In genomic region chrX:19864736-19865135, GRCh38 we compare ENCODE assay signal across 19 cellular contexts. TPM values are rescaled to one million over a fixed set of nuclear protein-coding genes. Genes with fewer than 3 reads are reported as not detected.
A peak's percentile ranks its signal among the peaks of the same experiment; 100 is the strongest.
DNase-seq lines count a peak whose midpoint lies in the region; ATAC-seq and TF ChIP-seq lines count a peak whose summit lies in the region.
"Had no signal": no experiment of that assay in that cellular context is flagged by ENCODE, and none has a peak within 500 bp of the region (broad histone marks: within the 10 kb centered on the region; RNA-seq: fewer than 3 reads in every experiment).

No MANE protein-coding gene starts in this region.

- H3K4me1 ChIP-seq in thymus (ENCODE audit: control insufficient read depth, insufficient read depth, low read length) (peaks cover 42% of the 10 kb centered on the region), tibial artery (no peaks in the 10 kb centered on the region)

- peak overlapping the region; percentile 80 for H3K27ac Mint-ChIP-seq in activated CD8-positive, alpha-beta memory T cell treated with anti-CD3 and anti-CD28 coated beads, Interleukin-2, amount 10 ng/mL, durations not matched to agents 7 days and 5 days
- H3K27ac Mint-ChIP-seq in activated naive CD8-positive, alpha-beta T cell treated with anti-CD3 and anti-CD28 coated beads for 36 hours = peak overlapping the region; percentile 12
- H3K27ac Mint-ChIP-seq: activated T-helper 2 cell treated with anti-CD3 and anti-CD28 coated beads, Interferon-gamma antibody, Interleukin-2, Interleukin-4, amounts not matched to agents 10 μg/mL and 5 μg/mL and 100 μg/mL, durations not matched to agents 14 hours and 24 hours and 36 hours; T-helper 17 cell had no signal

- CTCF ChIA-PET in activated CD8-positive, alpha-beta memory T cell treated with anti-CD3 and anti-CD28 coated beads, Interleukin-2, amount 10 ng/mL, durations not matched to agents 7 days and 5 days (lab: Charles Lee) = interaction anchor here (1.2 kb wide), 1 partner anchor 24 kb away, joined by 3 read pairs; no protein-coding TSS in a partner anchor

- peak overlapping the region; percentile 97 for H3K27ac ChIP-seq in KOPT-K1 (ENCODE audit: low read depth, low read length, poor library complexity, severe bottlenecking)
- H3K27ac ChIP-seq in thymus (ENCODE audit: low read depth) = peak overlapping the region; percentile 25
- H3K27ac ChIP-seq in tibial artery = no peak overlapping the region
- H3K27ac ChIP-seq: C4-2B, thyroid gland had no signal

- no peaks in the 10 kb centered on the region for H3K9me3 ChIP-seq in KOPT-K1 (ENCODE audit: insufficient read depth, low read length, poor library complexity, severe bottlenecking)
- no peaks in the 10 kb centered on the region for H3K9me3 ChIP-seq in thymus (ENCODE audit: control insufficient read depth)
- no peaks in the 10 kb centered on the region for H3K9me3 ChIP-seq in tibial artery
- H3K9me3 ChIP-seq: thyroid gland had no signal

- peaks cover 9% of the 10 kb centered on the region for H3K36me3 Mint-ChIP-seq in activated CD8-positive, alpha-beta memory T cell treated with anti-CD3 and anti-CD28 coated beads, Interleukin-2, amount 10 ng/mL, durations not matched to agents 7 days and 5 days
- H3K36me3 Mint-ChIP-seq in activated naive CD8-positive, alpha-beta T cell treated with anti-CD3 and anti-CD28 coated beads for 36 hours = peaks cover 21% of the 10 kb centered on the region

- no peak for ATAC-seq in activated CD8-positive, alpha-beta memory T cell treated with anti-CD3 and anti-CD28 coated beads, Interleukin-2, amount 10 ng/mL, durations not matched to agents 7 days and 5 days
- ATAC-seq: activated CD4-positive, CD25-positive, alpha-beta regulatory T cell treated with anti-CD3 and anti-CD28 coated beads, Interleukin-2, amount 50 U/mL, for 24 hours; HCT116; left colon; T-helper 17 cell had no signal

- no peak for TF ChIP-seq CTCF in tibial artery (IDR thresholded peaks at IDR 0.05)

- H3K27me3 Mint-ChIP-seq in activated CD8-positive, alpha-beta memory T cell treated with anti-CD3 and anti-CD28 coated beads, Interleukin-2, amount 10 ng/mL, durations not matched to agents 7 days and 5 days = no peaks in the 10 kb centered on the region
- H3K27me3 Mint-ChIP-seq in activated naive CD8-positive, alpha-beta T cell treated with anti-CD3 and anti-CD28 coated beads for 36 hours = no peaks in the 10 kb centered on the region
- H3K27me3 Mint-ChIP-seq: T-helper 17 cell had no signal

- no peak for DNase-seq in activated CD8-positive, alpha-beta memory T cell treated with anti-CD3 and anti-CD28 coated beads, Interleukin-2, amount 10 ng/mL, durations not matched to agents 7 days and 5 days
- no peak for DNase-seq in activated CD8-positive, alpha-beta memory T cell treated with anti-CD3 and anti-CD28 coated beads, Interleukin-2, amount 50 U/mL, for 4 hours
- DNase-seq in activated naive CD8-positive, alpha-beta T cell treated with anti-CD3 and anti-CD28 coated beads for 36 hours = no peak
- no peak for DNase-seq in NCI-H187 treated with DMSO at 0.1 percent for 48 hours (lab: John Stamatoyannopoulos, UW)
- DNase-seq in COR-L47 (lab: John Stamatoyannopoulos, UW) = no peak
- no peak for DNase-seq in tibial artery
- DNase-seq: left colon, NCI-H187, NCI-H510A, OCI-M1, SIG-M5, T-helper 17 cell, thyroid gland had no signal

- H3K36me3 ChIP-seq in KOPT-K1 (ENCODE audit: insufficient read depth, low read length) (no peaks in the 10 kb centered on the region), thymus (ENCODE audit: control insufficient read depth, insufficient read depth) (no peaks in the 10 kb centered on the region), tibial artery (no peaks in the 10 kb centered on the region)
- H3K36me3 ChIP-seq: thyroid gland had no signal

- H3K4me3 Mint-ChIP-seq in activated CD8-positive, alpha-beta memory T cell treated with anti-CD3 and anti-CD28 coated beads, Interleukin-2, amount 10 ng/mL, durations not matched to agents 7 days and 5 days = no peak overlapping the region
- H3K4me3 Mint-ChIP-seq in activated naive CD8-positive, alpha-beta T cell treated with anti-CD3 and anti-CD28 coated beads for 36 hours = no peak overlapping the region

- H3K27me3 ChIP-seq in thymus (ENCODE audit: control insufficient read depth, insufficient read depth) = no peaks in the 10 kb centered on the region
- H3K27me3 ChIP-seq in tibial artery = no peaks in the 10 kb centered on the region
- H3K27me3 ChIP-seq: thyroid gland had no signal

- WGBS in thymus = 55% methylated on average over 8 of the region's 8 CpGs

- intact Hi-C loops in tibial artery (cut with DNase I; ENCODE audit: low total_unique reads) = no loop called here

- H3K4me3 ChIP-seq in thymus (ENCODE audit: low read length) (no peak overlapping the region), tibial artery (no peak overlapping the region)
- H3K4me3 ChIP-seq: thyroid gland had no signal

- peaks cover 63% of the 10 kb centered on the region for H3K4me1 Mint-ChIP-seq in activated CD8-positive, alpha-beta memory T cell treated with anti-CD3 and anti-CD28 coated beads, Interleukin-2, amount 10 ng/mL, durations not matched to agents 7 days and 5 days
- H3K4me1 Mint-ChIP-seq in activated naive CD8-positive, alpha-beta T cell treated with anti-CD3 and anti-CD28 coated beads for 36 hours = peaks cover 52% of the 10 kb centered on the region

- H3K9me3 Mint-ChIP-seq in activated CD8-positive, alpha-beta memory T cell treated with anti-CD3 and anti-CD28 coated beads, Interleukin-2, amount 10 ng/mL, durations not matched to agents 7 days and 5 days (ENCODE audit: low read depth) = no peaks in the 10 kb centered on the region
- H3K9me3 Mint-ChIP-seq in activated naive CD8-positive, alpha-beta T cell treated with anti-CD3 and anti-CD28 coated beads for 36 hours = peaks cover 2% of the 10 kb centered on the region
- H3K9me3 Mint-ChIP-seq: activated T-helper 2 cell treated with anti-CD3 and anti-CD28 coated beads, Interferon-gamma antibody, Interleukin-2, Interleukin-4, amounts not matched to agents 10 μg/mL and 5 μg/mL and 100 μg/mL, durations not matched to agents 14 hours and 24 hours and 36 hours had no signal

RNA-seq across cellular contexts. Expression of gene SH3KBP1, which starts 22.7 kb away (rescaled TPM):
- 100 to 1,000 TPM in 1 of 2 experiments, 10 to 100 TPM in 1; 99.7 to 119 TPM for total RNA-seq in activated CD8-positive, alpha-beta memory T cell treated with anti-CD3 and anti-CD28 coated beads, Interleukin-2, amount 10 ng/mL, durations not matched to agents 7 days and 5 days
- 10 to 100 TPM; 65.6 to 71.0 TPM for total RNA-seq in activated naive CD8-positive, alpha-beta T cell treated with anti-CD3 and anti-CD28 coated beads for 36 hours
- polyA plus RNA-seq in thymus = 27.4 TPM

Comparison
In these comparisons a context has a peak if more than half of its experiments do, and no peak if none do; other contexts are left out.
1. H3K27ac ChIP-seq: peak in KOPT-K1 (single experiment) and thymus (single experiment); none in tibial artery (0 of 2).